Comparison of ENCODE assay signal across 11 cellular contexts in genomic region chr5:32233220-32233695, GRCh38. TPM values are rescaled to one million over a fixed set of nuclear protein-coding genes. Genes with fewer than 3 reads are reported as not detected.
DNase-seq lines count a peak whose midpoint lies in the region; ATAC-seq and TF ChIP-seq lines count a peak whose summit lies in the region.
"Had no signal": no experiment of that assay in that cellular context is flagged by ENCODE, and none has a peak within 500 bp of the region (broad histone marks: within the 10 kb centered on the region; RNA-seq: fewer than 3 reads in every experiment).

No MANE protein-coding gene starts in this region.

- no peak overlapping the region for H2AFZ ChIP-seq in mammary epithelial cell (ENCODE audit: low read depth, low read length)

- CTCF ChIA-PET in mammary epithelial cell (lab: Charles Lee; ENCODE audit: low non-redundant PET): interaction anchor here (0.7 kb wide), 1 partner anchor 86 kb away, joined by 3 read pairs; no protein-coding TSS in a partner anchor

- intact Hi-C loops in breast epithelium (cut with DNase I; ENCODE audit: low total_unique reads) (loop anchor here (10.0 kb wide), 1 partner anchor 82 kb away; the partner anchor contains the start of gene MTMR12), mammary epithelial cell (cut with micrococcal nuclease) (loop anchor here (5.0 kb wide), 3 partner anchors 61 to 254 kb away; partner anchors contain the start of gene GOLPH3), mucosa of descending colon (cut with DNase I, micrococcal nuclease) (loop anchor here in 1 of 2 donors (2.0 kb wide), 1 partner anchor 96 kb away; no protein-coding TSS in a partner anchor)

- no peak for TF ChIP-seq EP300 in upper lobe of left lung (IDR thresholded peaks at IDR 0.05)

- ATAC-seq in mucosa of descending colon: peak; percentile 49
- ATAC-seq in upper lobe of left lung (ENCODE audit: low FRiP score in 2 of 2): peak; percentile 2 to 52
- no peak for ATAC-seq in HG03108 (IDR thresholded peaks at IDR 0.05; ENCODE audit: unreplicated experiment)

- dilution Hi-C loops in mammary epithelial cell (cut with HindIII; ENCODE audit: low sequenced_read_pairs): loop anchor here (25.0 kb wide), 1 partner anchor 379 kb away; no protein-coding TSS in a partner anchor

- H3K9me3 Mint-ChIP-seq in chondrocyte (ENCODE audit: low read depth): no peaks in the 10 kb centered on the region
- H3K9me3 Mint-ChIP-seq: activated T-helper 2 cell treated with anti-CD3 and anti-CD28 coated beads, Interferon-gamma antibody, Interleukin-2, Interleukin-4, amounts not matched to agents 10 μg/mL and 5 μg/mL and 100 μg/mL, durations not matched to agents 14 hours and 24 hours and 36 hours; stimulated activated naive CD8-positive, alpha-beta T cell treated with anti-CD3 and anti-CD28 coated beads, Interleukin-15, Interleukin-2, amounts not matched to agents 100 ng/mL and 50 ng/mL, for 24 hours had no signal

- WGBS in mammary epithelial cell (ENCODE audit: low coverage, missing lambda C conversion rate): 26% methylated on average over 3 of the region's 3 CpGs
- WGBS in upper lobe of left lung, 2 donors: 53 to 54% methylated on average over 3 of the region's 3 CpGs

- peak overlapping the region in 1 of 3 donors; percentile 18 for H3K4me3 ChIP-seq in breast epithelium
- H3K4me3 ChIP-seq in mammary epithelial cell (replicated peaks in 1 of 3; ENCODE audit: insufficient read depth in 1 of 3, low read depth in 2 of 3, low read length in 3 of 3): no peak overlapping the region
- H3K4me3 ChIP-seq in mucosa of descending colon: no peak overlapping the region
- no peak overlapping the region for H3K4me3 ChIP-seq in upper lobe of left lung
- H3K4me3 ChIP-seq: MG63 had no signal

- H3K27me3 ChIP-seq in breast epithelium: no peaks in the 10 kb centered on the region
- no peaks in the 10 kb centered on the region for H3K27me3 ChIP-seq in mammary epithelial cell (ENCODE audit: insufficient read depth, low read length)
- no peaks in the 10 kb centered on the region for H3K27me3 ChIP-seq in upper lobe of left lung
- H3K27me3 ChIP-seq: MG63 had no signal

- peak in 1 of 2 donors; percentile 58 for DNase-seq in breast epithelium (ENCODE audit: low spot score in 2 of 2)
- DNase-seq in mammary epithelial cell: no peak
- no peak for DNase-seq in chondrocyte (ENCODE audit: low spot score)
- DNase-seq in mucosa of descending colon: peak in 1 of 3 donors; percentile 34
- no peak for DNase-seq in upper lobe of left lung
- no peak for DNase-seq in effector CD4-positive, alpha-beta T cell
- no peak for DNase-seq in RKO (ENCODE audit: low spot score)

- in situ Hi-C loops in mammary epithelial cell (cut with MboI; ENCODE audit: low sequenced_read_pairs in 2 of 2): loop anchor here (25.0 kb wide), 1 partner anchor 379 kb away; no protein-coding TSS in a partner anchor

- no TSS peak for BruUV-seq in mammary epithelial cell (replicated peaks; lab: Mats Ljungman, UMichigan)

- H3K36me3 Mint-ChIP-seq in chondrocyte (ENCODE audit: low read depth): peaks cover 21% of the 10 kb centered on the region

- H3K4me1 Mint-ChIP-seq in chondrocyte (ENCODE audit: low read depth): peaks cover 33% of the 10 kb centered on the region

- H3K9ac ChIP-seq in mammary epithelial cell (ENCODE audit: insufficient read depth, low read length): no peak overlapping the region

- H3K4me3 Mint-ChIP-seq in chondrocyte (ENCODE audit: unreplicated experiment): no peak overlapping the region
- H3K4me3 Mint-ChIP-seq: stimulated activated naive CD8-positive, alpha-beta T cell treated with anti-CD3 and anti-CD28 coated beads, Interleukin-15, Interleukin-2, amounts not matched to agents 100 ng/mL and 50 ng/mL, for 24 hours had no signal

- no peaks in the 10 kb centered on the region for H4K20me1 ChIP-seq in mammary epithelial cell (ENCODE audit: insufficient read depth, low read length)

- no peaks in the 10 kb centered on the region for H3K9me3 ChIP-seq in breast epithelium
- no peaks in the 10 kb centered on the region for H3K9me3 ChIP-seq in mammary epithelial cell (replicated peaks; ENCODE audit: insufficient read depth, low read length)
- no peaks in the 10 kb centered on the region for H3K9me3 ChIP-seq in mucosa of descending colon
- no peaks in the 10 kb centered on the region for H3K9me3 ChIP-seq in upper lobe of left lung
- H3K9me3 ChIP-seq: MG63 had no signal

- no peak overlapping the region for H3K4me2 ChIP-seq in mammary epithelial cell (ENCODE audit: insufficient read depth, low read depth, low read length)

- peaks cover 0 to 18% of the 10 kb centered on the region in 2 donors for H3K4me1 ChIP-seq in breast epithelium
- H3K4me1 ChIP-seq in mammary epithelial cell (ENCODE audit: insufficient read depth, low read length): peaks cover 14% of the 10 kb centered on the region
- peaks cover 13% of the 10 kb centered on the region for H3K4me1 ChIP-seq in mucosa of descending colon (ENCODE audit: low read depth)
- peaks cover 28 to 34% (median 29%) of the 10 kb centered on the region in 4 donors for H3K4me1 ChIP-seq in upper lobe of left lung

- peak overlapping the region; percentile 88 for H3K27ac Mint-ChIP-seq in chondrocyte (ENCODE audit: unreplicated experiment)

- no peaks in the 10 kb centered on the region for H3K79me2 ChIP-seq in mammary epithelial cell (ENCODE audit: insufficient read depth, low read length)

- TF ChIP-seq POLR2A in breast epithelium (IDR thresholded peaks at IDR 0.05) (no peak), upper lobe of left lung (IDR thresholded peaks at IDR 0.05) (no peak)

- H3K27me3 Mint-ChIP-seq in chondrocyte (ENCODE audit: low read depth): no peaks in the 10 kb centered on the region
- H3K27me3 Mint-ChIP-seq: stimulated activated naive CD8-positive, alpha-beta T cell treated with anti-CD3 and anti-CD28 coated beads, Interleukin-15, Interleukin-2, amounts not matched to agents 100 ng/mL and 50 ng/mL, for 24 hours had no signal

- TF ChIP-seq CTCF in breast epithelium (IDR thresholded peaks at IDR 0.05) (no peak), mammary epithelial cell (conservative IDR thresholded peaks at IDR 0.05 in 1 of 2, IDR thresholded peaks at IDR 0.05 in 1 of 2; ENCODE audit: extremely low read depth in 1 of 2, insufficient read depth in 1 of 2, low read depth in 1 of 2, low read length in 2 of 2) (no peak), chondrocyte (IDR thresholded peaks at IDR 0.05) (no peak), mucosa of descending colon (IDR thresholded peaks at IDR 0.05) (no peak), upper lobe of left lung (IDR thresholded peaks at IDR 0.05) (no peak)

- H3K27ac ChIP-seq in breast epithelium: peak overlapping the region; percentile 87 to 89
- no peak overlapping the region for H3K27ac ChIP-seq in mammary epithelial cell (ENCODE audit: insufficient read depth, low read depth, low read length)
- peak overlapping the region; percentile 52 to 74 (median 64) for H3K27ac ChIP-seq in upper lobe of left lung

- H3K36me3 ChIP-seq in breast epithelium (no peaks in the 10 kb centered on the region), mammary epithelial cell (ENCODE audit: insufficient read depth, low read length) (peaks cover 3% of the 10 kb centered on the region), mucosa of descending colon (ENCODE audit: low read depth) (no peaks in the 10 kb centered on the region), upper lobe of left lung (peaks cover 3 to 62% (median 21%) of the 10 kb centered on the region in 4 donors)

RNA-seq across cellular contexts. Expression of gene GOLPH3, which starts 59.1 kb away (rescaled TPM):
- total RNA-seq in breast epithelium: 100 to 1,000 TPM in 1 of 3 donors, 10 to 100 TPM in 2; 83.2 to 100 (median 87.8) TPM
- 10 to 100 TPM; 61.7 to 67.7 TPM for total RNA-seq in mammary epithelial cell
- polyA plus RNA-seq in mammary epithelial cell: 30.6 TPM
- 43.7 TPM for polyA minus RNA-seq in mammary epithelial cell
- 95.2 to 110 TPM (median 106 TPM) in 3 replicates for total RNA-seq in chondrocyte
- total RNA-seq in mucosa of descending colon: 100 to 1,000 TPM; 101 to 178 (median 123) TPM
- total RNA-seq in upper lobe of left lung: 100 to 1,000 TPM in 5 of 6 donors, 10 to 100 TPM in 1; 90.1 to 127 (median 123) TPM
